ENCODE assay signal across 15 cellular contexts in genomic region chr5:55072668-55073067, GRCh38. TPM values are rescaled to one million over a fixed set of nuclear protein-coding genes. Genes with fewer than 3 reads are reported as not detected.
DNase-seq lines count a peak whose midpoint lies in the region; ATAC-seq, FAIRE-seq and TF ChIP-seq lines count a peak whose summit lies in the region.
"Had no signal": no experiment of that assay in that cellular context is flagged by ENCODE, and none has a peak within 500 bp of the region (broad histone marks: within the 10 kb centered on the region; RNA-seq: fewer than 3 reads in every experiment).

No MANE protein-coding gene starts in this region.

- BruUV-seq in endothelial cell of umbilical vein (replicated peaks; lab: Mats Ljungman, UMichigan): no TSS peak

- CTCF ChIA-PET in endothelial cell of umbilical vein (lab: Charles Lee): interaction anchor here (1.2 kb wide), 1 partner anchor 128 kb away, joined by 3 read pairs; no protein-coding TSS in a partner anchor

- H3K18ac ChIP-seq in mesendoderm (ENCODE audit: low read length): no peak overlapping the region

- H3K27ac ChIP-seq in BLaER1 (no peak overlapping the region), DND-41 (ENCODE audit: low read length) (peak overlapping the region; percentile 66), endothelial cell of umbilical vein (ENCODE audit: insufficient read depth, low read depth, low read length) (no peak overlapping the region), mesendoderm (ENCODE audit: low read depth, low read length) (no peak overlapping the region)
- H3K27ac ChIP-seq: right atrium auricular region, upper lobe of left lung had no signal

- H3K4me2 ChIP-seq in BLaER1: 0 out of 2 replicates have a peak overlapping the region, but pooled peaks have one; percentile 12
- H3K4me2 ChIP-seq in DND-41 (ENCODE audit: insufficient read depth, low read length): peak overlapping the region; percentile 35
- no peak overlapping the region for H3K4me2 ChIP-seq in endothelial cell of umbilical vein (ENCODE audit: insufficient read depth, low read length)
- H3K4me2 ChIP-seq in mesendoderm (ENCODE audit: low read length): no peak overlapping the region

- peak overlapping the region; percentile 74 for H3K4me3 Mint-ChIP-seq in T-helper 17 cell

- ATAC-seq in DND-41 (ENCODE audit: insufficient read depth, low read depth) (peak; percentile 96), T-helper 17 cell (peak; percentile 77)

- no peaks in the 10 kb centered on the region for H3K79me1 ChIP-seq in mesendoderm (ENCODE audit: low read length)

- no peaks in the 10 kb centered on the region for H3K27me3 Mint-ChIP-seq in T-helper 17 cell

- H3K9me3 ChIP-seq in BLaER1: 0 out of 2 replicates have a peak, but pooled peaks cover 3% of the 10 kb centered on the region
- no peaks in the 10 kb centered on the region for H3K9me3 ChIP-seq in DND-41 (ENCODE audit: insufficient read depth, low read length, severe bottlenecking)
- H3K9me3 ChIP-seq in T-helper 17 cell (ENCODE audit: control insufficient read depth, low read length, poor library complexity, severe bottlenecking): no peaks in the 10 kb centered on the region
- H3K9me3 ChIP-seq in endothelial cell of umbilical vein (replicated peaks; ENCODE audit: control insufficient read depth, insufficient read depth, low read length): no peaks in the 10 kb centered on the region
- H3K9me3 ChIP-seq: MG63, right atrium auricular region, upper lobe of left lung had no signal

- no peak for TF ChIP-seq POLR2A in endothelial cell of umbilical vein (IDR thresholded peaks at IDR 0.05; ENCODE audit: low read depth, low read length)
- no peak for TF ChIP-seq POLR2A in erythroblast (IDR thresholded peaks at IDR 0.05; ENCODE audit: low read length)

- peak; percentile 24 for FAIRE-seq in endothelial cell of umbilical vein (lab: Jason Lieb, UNC)
- FAIRE-seq: bronchial epithelial cell had no signal

- no peak overlapping the region for H2BK120ac ChIP-seq in mesendoderm (ENCODE audit: low read depth, low read length)

- DNase-seq in DND-41 (no peak), T-helper 17 cell (no peak), endothelial cell of umbilical vein (ENCODE audit: low read depth, low spot score) (peak; percentile 39), NCI-H2227 treated with DMSO at 0.1 percent for 48 hours (lab: John Stamatoyannopoulos, UW) (no peak), mesendoderm (no peak), erythroblast (lab: John Stamatoyannopoulos, UW) (no peak), epidermal melanocyte (ENCODE audit: insufficient read length, low spot score) (no peak)
- DNase-seq: DMS153, foreskin melanocyte, mammary epithelial cell, MG63, upper lobe of left lung had no signal

- H2BK15ac ChIP-seq in mesendoderm (replicated peaks; ENCODE audit: low read depth): no peak overlapping the region

- H3K4me3 ChIP-seq in BLaER1 (no peak overlapping the region), DND-41 (ENCODE audit: low read depth in 1 of 2, low read length in 2 of 2) (no peak overlapping the region), endothelial cell of umbilical vein (replicated peaks in 1 of 3; ENCODE audit: insufficient read depth in 1 of 3, low read depth in 1 of 3, low read length in 3 of 3) (no peak overlapping the region), mesendoderm (ENCODE audit: low read length) (no peak overlapping the region)
- H3K4me3 ChIP-seq: MG63, right atrium auricular region, upper lobe of left lung had no signal

- H3K4me1 ChIP-seq in BLaER1 (peaks cover 8% of the 10 kb centered on the region), DND-41 (ENCODE audit: insufficient read depth, low read length) (peaks cover 30% of the 10 kb centered on the region), endothelial cell of umbilical vein (ENCODE audit: control insufficient read depth, extremely low read depth, insufficient read depth, low read length) (no peaks in the 10 kb centered on the region), mesendoderm (ENCODE audit: control insufficient read depth, low read depth, low read length) (no peaks in the 10 kb centered on the region)
- H3K4me1 ChIP-seq: right atrium auricular region, upper lobe of left lung had no signal

- H4K8ac ChIP-seq in mesendoderm (ENCODE audit: low read depth, low read length): no peak overlapping the region

- H3K4ac ChIP-seq in mesendoderm (ENCODE audit: low read depth, low read length): no peak overlapping the region

- no CpG with 5 or more reads among the region's 2 CpGs for WGBS in mesendoderm (ENCODE audit: extremely low coverage, insufficient coverage, low lambda C conversion rate)

- H3K27ac Mint-ChIP-seq in T-helper 17 cell: peak overlapping the region; percentile 84

- H3K9me1 ChIP-seq in endothelial cell of umbilical vein (replicated peaks; ENCODE audit: control insufficient read depth, extremely low read depth, insufficient read depth, low read length): no peaks in the 10 kb centered on the region

- H2AFZ ChIP-seq in DND-41 (ENCODE audit: low read depth, low read length): no peak overlapping the region
- peak overlapping the region; percentile 21 for H2AFZ ChIP-seq in endothelial cell of umbilical vein (ENCODE audit: low read depth, low read length)

- no peak overlapping the region for H3K9ac ChIP-seq in BLaER1
- peak overlapping the region; percentile 28 for H3K9ac ChIP-seq in DND-41 (ENCODE audit: low read depth, low read length)
- peak overlapping the region; percentile 16 for H3K9ac ChIP-seq in endothelial cell of umbilical vein (replicated peaks; ENCODE audit: extremely low read depth, insufficient read depth, low read length)
- no peak overlapping the region for H3K9ac ChIP-seq in mesendoderm (ENCODE audit: low read length)

- H3K23ac ChIP-seq in mesendoderm (ENCODE audit: low read length): no peak overlapping the region

- H2AK5ac ChIP-seq in mesendoderm (ENCODE audit: low read length): no peak overlapping the region

- H3K36me3 ChIP-seq in BLaER1 (no peaks in the 10 kb centered on the region), DND-41 (ENCODE audit: insufficient read depth, low read length) (no peaks in the 10 kb centered on the region), endothelial cell of umbilical vein (ENCODE audit: control insufficient read depth in 2 of 2, extremely low read depth in 1 of 2, insufficient read depth in 2 of 2, low read length in 2 of 2) (no peaks in the 10 kb centered on the region), mesendoderm (ENCODE audit: control insufficient read depth, insufficient read depth, low read length) (no peaks in the 10 kb centered on the region)
- H3K36me3 ChIP-seq: MG63, right atrium auricular region, upper lobe of left lung had no signal

- no peak for TF ChIP-seq CTCF in DND-41 (IDR thresholded peaks at IDR 0.05; ENCODE audit: borderline replicate concordance, extremely low read depth, low read length, poor library complexity, severe bottlenecking)
- TF ChIP-seq CTCF in endothelial cell of umbilical vein (IDR thresholded peaks at IDR 0.05; ENCODE audit: extremely low read depth in 1 of 2, insufficient read depth in 1 of 2, low read depth in 1 of 2, low read length in 2 of 2): no peak

- intact Hi-C loops in endothelial cell of umbilical vein (cut with micrococcal nuclease): no loop called here

- no peaks in the 10 kb centered on the region for H3K36me3 Mint-ChIP-seq in T-helper 17 cell (ENCODE audit: low read depth)

- no peak overlapping the region for H2BK5ac ChIP-seq in mesendoderm (ENCODE audit: low read length)

- dilution Hi-C loops in endothelial cell of umbilical vein (cut with MboI; ENCODE audit: extremely low pct_ligation_motif_present, low sequenced_read_pairs): no loop called here

- no peak overlapping the region for H3K56ac ChIP-seq in mesendoderm (ENCODE audit: low read length)

- peaks cover 18% of the 10 kb centered on the region for H3K4me1 Mint-ChIP-seq in T-helper 17 cell

- H3K79me2 ChIP-seq in DND-41 (ENCODE audit: insufficient read depth, low read length): no peaks in the 10 kb centered on the region
- H3K79me2 ChIP-seq in endothelial cell of umbilical vein (ENCODE audit: control insufficient read depth, insufficient read depth, low read length): no peaks in the 10 kb centered on the region
- H3K79me2 ChIP-seq in mesendoderm (ENCODE audit: control insufficient read depth, insufficient read depth, low read length): no peaks in the 10 kb centered on the region

- H4K5ac ChIP-seq in mesendoderm (ENCODE audit: low read length): no peak overlapping the region

- H4K20me1 ChIP-seq in BLaER1 (no peaks in the 10 kb centered on the region), DND-41 (ENCODE audit: insufficient read depth, low read length) (no peaks in the 10 kb centered on the region), endothelial cell of umbilical vein (replicated peaks; ENCODE audit: control insufficient read depth, extremely low read depth, insufficient read depth, low read length) (no peaks in the 10 kb centered on the region)

- POLR2A ChIA-PET in endothelial cell of umbilical vein (lab: Charles Lee): no interaction called here

- H3K27me3 ChIP-seq in BLaER1 (no peaks in the 10 kb centered on the region), DND-41 (ENCODE audit: insufficient read depth, low read length, poor library complexity) (no peaks in the 10 kb centered on the region), endothelial cell of umbilical vein (ENCODE audit: control insufficient read depth in 2 of 2, insufficient read depth in 2 of 2, low read length in 2 of 2) (no peaks in the 10 kb centered on the region), mesendoderm (ENCODE audit: insufficient read depth, low read length, poor library complexity) (no peaks in the 10 kb centered on the region)
- H3K27me3 ChIP-seq: MG63, right atrium auricular region, upper lobe of left lung had no signal

RNA-seq across cellular contexts. Expression of gene GZMA, which starts 29.8 kb away (rescaled TPM):
- total RNA-seq in T-helper 17 cell: 10 to 100 TPM in 1 of 2 donors, 1 to 10 TPM in 1; 7.9 to 11.3 TPM
- total RNA-seq in endothelial cell of umbilical vein: not detected in 2 replicates
- polyA plus RNA-seq in endothelial cell of umbilical vein: 0.11 TPM in 1 of 2 replicates, not detected in the other
- 0.07 TPM in 1 of 2 replicates, not detected in the other for polyA plus RNA-seq in endothelial cell of umbilical vein (2011; cell fraction: cytosol; rRNA removed)
- polyA plus RNA-seq in endothelial cell of umbilical vein (2011; cell fraction: nucleus; rRNA removed): not detected in 2 replicates
- 0.33 TPM in 1 of 2 replicates, not detected in the other for polyA plus RNA-seq in endothelial cell of umbilical vein (2012)
- polyA minus RNA-seq in endothelial cell of umbilical vein: not detected in 2 replicates
- not detected for polyA minus RNA-seq in endothelial cell of umbilical vein (2011; cell fraction: cytosol; rRNA and poly(A)+ RNA removed)
- polyA minus RNA-seq in endothelial cell of umbilical vein (2011; cell fraction: nucleus; rRNA and poly(A)+ RNA removed): not detected in 2 replicates
- 0.10 TPM for polyA plus RNA-seq in mesendoderm (2013, experiment 1 of 2)
- polyA plus RNA-seq in mesendoderm (2013, experiment 2 of 2): 0.07 TPM
- total RNA-seq: bronchial epithelial cell, mammary epithelial cell had no signal
- polyA plus RNA-seq: mammary epithelial cell had no signal

RNA-seq across cellular contexts. Expression of gene GZMK, which starts 48.6 kb away (rescaled TPM):
- total RNA-seq in T-helper 17 cell (1 to 10 TPM; 3.9 to 9.2 TPM), endothelial cell of umbilical vein (not detected in 2 replicates)
- polyA plus RNA-seq in endothelial cell of umbilical vein: not detected in 2 replicates
- polyA plus RNA-seq in endothelial cell of umbilical vein (2011; cell fraction: cytosol; rRNA removed): not detected in 2 replicates
- polyA plus RNA-seq in endothelial cell of umbilical vein (2011; cell fraction: nucleus; rRNA removed): not detected in 2 replicates
- polyA plus RNA-seq in endothelial cell of umbilical vein (2012): not detected in 2 replicates
- not detected in 2 replicates for polyA minus RNA-seq in endothelial cell of umbilical vein
- not detected for polyA minus RNA-seq in endothelial cell of umbilical vein (2011; cell fraction: cytosol; rRNA and poly(A)+ RNA removed)
- not detected in 2 replicates for polyA minus RNA-seq in endothelial cell of umbilical vein (2011; cell fraction: nucleus; rRNA and poly(A)+ RNA removed)
- polyA plus RNA-seq in mesendoderm (2013, experiment 1 of 2): not detected
- polyA plus RNA-seq in mesendoderm (2013, experiment 2 of 2): not detected
- total RNA-seq: bronchial epithelial cell, mammary epithelial cell had no signal
- polyA plus RNA-seq: mammary epithelial cell had no signal

Comparison
In these comparisons a context has a peak if more than half of its experiments do, and no peak if none do; other contexts are left out.
1. H3K4me2 ChIP-seq: peak in BLaER1 (single experiment) and DND-41 (single experiment); none in endothelial cell of umbilical vein (single experiment) and mesendoderm (single experiment).
2. H3K9ac ChIP-seq: peak in DND-41 (single experiment) and endothelial cell of umbilical vein (single experiment); none in BLaER1 (single experiment) and mesendoderm (single experiment).